Comparison of ENCODE assay signal across 26 cellular contexts in the genomic region with DNA sequence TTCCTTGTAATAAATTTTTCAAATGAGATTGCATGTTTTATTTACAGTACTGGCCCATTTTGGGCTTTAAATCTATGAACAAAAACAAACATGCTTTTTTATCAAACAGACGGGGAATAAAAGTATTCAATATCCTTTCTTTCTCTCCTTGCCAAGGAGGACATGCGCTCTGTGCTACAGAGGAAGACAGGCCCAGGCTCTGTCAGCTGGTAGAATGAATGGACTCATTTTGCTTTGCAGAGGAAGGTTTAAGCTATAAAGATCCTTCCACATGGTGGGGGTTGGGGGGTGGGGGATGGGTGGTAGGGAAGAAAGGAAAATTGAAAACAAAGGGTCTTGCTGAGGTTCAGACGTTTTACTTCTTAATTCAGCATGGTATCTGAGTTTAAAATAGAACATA.
"Had no signal": no experiment of that assay in that cellular context is flagged by ENCODE, and none has a peak within 500 bp of the region (broad histone marks: within the 10 kb centered on the region; RNA-seq: fewer than 3 reads in every experiment).

No MANE protein-coding gene starts in this region.

- H3K9me3 ChIP-seq: adrenal gland, body of pancreas, breast epithelium, SJCRH30 had no signal

- H3K4me3 ChIP-seq: adrenal gland, body of pancreas, breast epithelium, SJCRH30, SK-N-MC had no signal

- H3K4me1 ChIP-seq: adrenal gland, body of pancreas, breast epithelium had no signal

- H3K9ac ChIP-seq: KMS-11 had no signal

- H3K27me3 ChIP-seq: adrenal gland, body of pancreas, breast epithelium, SJCRH30 had no signal

- H3K27ac ChIP-seq: adrenal gland, body of pancreas, breast epithelium, KMS-11, SJCRH30, SK-N-MC had no signal

- H3K4me1 Mint-ChIP-seq: activated CD4-positive, alpha-beta T cell treated with anti-CD3 and anti-CD28 coated beads, Interleukin-2, amount 10 ng/mL, durations not matched to agents 24 days and 14 days had no signal

- H3K9me3 Mint-ChIP-seq: activated CD4-positive, alpha-beta T cell treated with anti-CD3 and anti-CD28 coated beads, Interleukin-2, amount 10 ng/mL, durations not matched to agents 24 days and 14 days had no signal

- ATAC-seq: activated CD8-positive, alpha-beta T cell treated with anti-CD3 and anti-CD28 coated beads, Interleukin-2, amount 10 ng/mL, durations not matched to agents 7 days and 5 days; activated naive CD4-positive, alpha-beta T cell treated with anti-CD3 and anti-CD28 coated beads, Interleukin-2, amount 50 U/mL, for 72 hours; body of pancreas; Panc1 had no signal

- H3K27me3 Mint-ChIP-seq: activated CD4-positive, alpha-beta T cell treated with anti-CD3 and anti-CD28 coated beads, Interleukin-2, amount 10 ng/mL, durations not matched to agents 24 days and 14 days had no signal

- H3K4me2 ChIP-seq: KMS-11 had no signal

- DNase-seq: activated CD4-positive, alpha-beta T cell treated with anti-CD3 and anti-CD28 coated beads, Interleukin-2, amount 10 ng/mL, durations not matched to agents 24 days and 14 days; activated CD4-positive, alpha-beta T cell treated with anti-CD3 and anti-CD28 coated beads, Interleukin-2, amount 50 U/mL, for 4 hours; activated CD8-positive, alpha-beta T cell treated with anti-CD3 and anti-CD28 coated beads, Interleukin-2, amount 10 ng/mL, durations not matched to agents 7 days and 5 days; activated gamma-delta T cell treated with Interleukin-2 at 50 U/mL for 16 hours; activated naive CD4-positive, alpha-beta T cell treated with anti-CD3 and anti-CD28 coated beads for 36 hours; activated T-cell treated with anti-CD3 and anti-CD28 coated beads, Interleukin-2, amount 50 U/mL, for 24 hours; adrenal gland; body of pancreas; NCI-H1092 treated with DMSO at 0.1 percent for 48 hours; NCI-H1417 treated with DMSO at 0.1 percent for 48 hours; NCI-H1930; NCI-H2081 treated with DMSO at 0.1 percent for 48 hours; NCI-H226; NCI-H446 treated with DMSO at 0.1 percent for 48 hours; NCI-H524; NCI-H69; NCI-H82; SHP77; SJCRH30; T1000 had no signal

- H3K36me3 ChIP-seq: adrenal gland, breast epithelium, SJCRH30 had no signal

- H3K27ac Mint-ChIP-seq: activated CD4-positive, alpha-beta T cell treated with anti-CD3 and anti-CD28 coated beads, Interleukin-2, amount 10 ng/mL, durations not matched to agents 24 days and 14 days; activated CD8-positive, alpha-beta T cell treated with anti-CD3 and anti-CD28 coated beads, Interleukin-2, amount 10 ng/mL, durations not matched to agents 7 days and 5 days; activated naive CD4-positive, alpha-beta T cell treated with anti-CD3 and anti-CD28 coated beads for 36 hours; activated naive CD4-positive, alpha-beta T cell treated with anti-CD3 and anti-CD28 coated beads, Interleukin-2, amount 50 U/mL, for 72 hours; activated T-cell treated with anti-CD3 and anti-CD28 coated beads, Interleukin-2, amount 50 U/mL, for 24 hours; activated T-helper 1 cell treated with anti-CD3 and anti-CD28 coated beads, Interleukin-12 subunit alpha, Interleukin-12 subunit beta, Interleukin-2, Interleukin-4 antibody, amounts not matched to agents 30 ng/mL and 10 ng/mL and 1 ng/mL, durations not matched to agents 14 hours and 24 hours and 36 hours had no signal

- H3K4me3 Mint-ChIP-seq: activated CD4-positive, alpha-beta T cell treated with anti-CD3 and anti-CD28 coated beads, Interleukin-2, amount 10 ng/mL, durations not matched to agents 24 days and 14 days; activated CD8-positive, alpha-beta T cell treated with anti-CD3 and anti-CD28 coated beads, Interleukin-2, amount 10 ng/mL, durations not matched to agents 7 days and 5 days; activated naive CD4-positive, alpha-beta T cell treated with anti-CD3 and anti-CD28 coated beads for 36 hours; activated T-cell treated with anti-CD3 and anti-CD28 coated beads, Interleukin-2, amount 50 U/mL, for 24 hours; activated T-helper 1 cell treated with anti-CD3 and anti-CD28 coated beads, Interleukin-12 subunit alpha, Interleukin-12 subunit beta, Interleukin-2, Interleukin-4 antibody, amounts not matched to agents 30 ng/mL and 10 ng/mL and 1 ng/mL, durations not matched to agents 14 hours and 24 hours and 36 hours had no signal
